Comparison of ENCODE assay signal across 1 cellular context in the genomic region with DNA sequence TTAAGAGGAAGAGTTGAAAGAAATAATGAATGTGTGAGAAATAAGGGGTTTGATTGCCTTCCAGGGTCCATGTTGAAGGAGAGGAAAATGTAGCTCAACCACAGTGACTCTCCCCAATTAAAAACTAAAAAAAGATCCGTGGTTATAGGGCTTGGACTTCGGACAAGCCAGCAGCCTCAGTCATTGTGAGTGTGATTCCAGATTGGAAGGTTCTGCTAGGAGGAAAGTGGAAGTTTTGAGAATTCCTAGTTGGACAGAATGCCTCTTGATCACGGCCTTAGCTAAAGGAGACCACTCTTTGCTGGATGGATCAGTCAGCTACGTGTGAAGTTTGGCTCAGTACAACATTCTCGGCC.
TF ChIP-seq lines count a peak whose summit lies in the region.

No MANE protein-coding gene starts in this region.

TF ChIP-seq in A549, 52 proteins besides CTCF, POLR2A, EP300 and RAD21 (continued from another document):
- TF ChIP-seq, protein P1, sequence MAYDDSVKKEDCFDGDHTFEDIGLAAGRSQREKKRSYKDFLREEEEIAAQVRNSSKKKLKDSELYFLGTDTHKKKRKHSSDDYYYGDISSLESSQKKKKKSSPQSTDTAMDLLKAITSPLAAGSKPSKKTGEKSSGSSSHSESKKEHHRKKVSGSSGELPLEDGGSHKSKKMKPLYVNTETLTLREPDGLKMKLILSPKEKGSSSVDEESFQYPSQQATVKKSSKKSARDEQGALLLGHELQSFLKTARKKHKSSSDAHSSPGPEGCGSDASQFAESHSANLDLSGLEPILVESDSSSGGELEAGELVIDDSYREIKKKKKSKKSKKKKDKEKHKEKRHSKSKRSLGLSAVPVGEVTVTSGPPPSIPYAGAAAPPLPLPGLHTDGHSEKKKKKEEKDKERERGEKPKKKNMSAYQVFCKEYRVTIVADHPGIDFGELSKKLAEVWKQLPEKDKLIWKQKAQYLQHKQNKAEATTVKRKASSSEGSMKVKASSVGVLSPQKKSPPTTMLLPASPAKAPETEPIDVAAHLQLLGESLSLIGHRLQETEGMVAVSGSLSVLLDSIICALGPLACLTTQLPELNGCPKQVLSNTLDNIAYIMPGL (CRISPR knock-in tag; IDR thresholded peaks at IDR 0.05; ENCODE audit: borderline replicate concordance) = no peak
- TF ChIP-seq HOXB13 (CRISPR knock-in tag; IDR thresholded peaks at IDR 0.05; ENCODE audit: low read depth) = no peak
